ENCODE assay signal across 34 cellular contexts in genomic region chr12:123506843-123507236, GRCh38.
"Had no signal": no experiment of that assay in that cellular context is flagged by ENCODE, and none has a peak within 500 bp of the region (broad histone marks: within the 10 kb centered on the region; RNA-seq: fewer than 3 reads in every experiment).

No MANE protein-coding gene starts in this region.

- H3K9me3 Mint-ChIP-seq: activated B cell treated with CpG ODN at 0.5 μM for 24 hours; activated CD8-positive, alpha-beta T cell treated with anti-CD3 and anti-CD28 coated beads for 36 hours; activated naive CD4-positive, alpha-beta T cell treated with anti-CD3 and anti-CD28 coated beads for 36 hours; activated naive CD4-positive, alpha-beta T cell treated with anti-CD3 and anti-CD28 coated beads, Interleukin-2, amount 50 U/mL, for 24 hours; activated naive CD8-positive, alpha-beta T cell treated with anti-CD3 and anti-CD28 coated beads for 36 hours; activated naive CD8-positive, alpha-beta T cell treated with anti-CD3 and anti-CD28 coated beads, Interleukin-2, amount 50 U/mL, for 24 hours; activated T-cell treated with anti-CD3 and anti-CD28 coated beads, Interleukin-2, amount 50 U/mL, for 4 hours; activated T-helper 17 cell treated with anti-CD3 and anti-CD28 coated beads, Interleukin-2, amount 50 U/mL, for 72 hours; endodermal cell; T-helper 2 cell treated with Interferon-gamma antibody and Interleukin-4, amounts not matched to agents 5 μg/mL and 100 μg/mL, for 36 hours had no signal

- H3K4me3 Mint-ChIP-seq: activated B cell treated with CpG ODN at 0.5 μM for 24 hours; activated CD8-positive, alpha-beta T cell treated with anti-CD3 and anti-CD28 coated beads for 36 hours; activated naive CD4-positive, alpha-beta T cell treated with anti-CD3 and anti-CD28 coated beads for 36 hours; activated naive CD4-positive, alpha-beta T cell treated with anti-CD3 and anti-CD28 coated beads, Interleukin-2, amount 50 U/mL, for 24 hours; activated naive CD8-positive, alpha-beta T cell treated with anti-CD3 and anti-CD28 coated beads for 36 hours; activated naive CD8-positive, alpha-beta T cell treated with anti-CD3 and anti-CD28 coated beads, Interleukin-2, amount 50 U/mL, for 24 hours; activated T-cell treated with anti-CD3 and anti-CD28 coated beads, Interleukin-2, amount 50 U/mL, for 4 hours; activated T-helper 17 cell treated with anti-CD3 and anti-CD28 coated beads, Interleukin-2, amount 50 U/mL, for 72 hours; brain; endodermal cell; T-helper 17 cell; T-helper 2 cell treated with Interferon-gamma antibody and Interleukin-4, amounts not matched to agents 5 μg/mL and 100 μg/mL, for 36 hours had no signal

- H3K4me1 ChIP-seq: adrenal gland, ascending aorta, breast epithelium, colonic mucosa, foreskin keratinocyte had no signal

- DNase-seq: activated B cell treated with CpG ODN at 0.5 μM for 24 hours; activated CD4-positive, alpha-beta T cell treated with anti-CD3 and anti-CD28 coated beads for 48 hours; activated CD4-positive, alpha-beta T cell treated with anti-CD3 and anti-CD28 coated beads, Interleukin-2, amount 50 U/mL, for 1 hour; activated CD4-positive, alpha-beta T cell treated with anti-CD3 and anti-CD28 coated beads, Interleukin-2, amount 50 U/mL, for 48 hours; activated CD8-positive, alpha-beta memory T cell treated with anti-CD3 and anti-CD28 coated beads for 24 hours; activated CD8-positive, alpha-beta T cell treated with anti-CD3 and anti-CD28 coated beads for 36 hours; activated effector memory CD4-positive, alpha-beta T cell treated with Interleukin-2 at 50 U/mL for 16 hours; activated naive CD4-positive, alpha-beta T cell treated with anti-CD3 and anti-CD28 coated beads for 36 hours; activated naive CD8-positive, alpha-beta T cell treated with anti-CD3 and anti-CD28 coated beads for 36 hours; activated naive CD8-positive, alpha-beta T cell treated with anti-CD3 and anti-CD28 coated beads, Interleukin-2, amount 50 U/mL, for 24 hours; activated T-cell treated with anti-CD3 and anti-CD28 coated beads, Interleukin-2, amount 50 U/mL, for 4 hours; adrenal gland; amygdala; central memory CD4-positive, alpha-beta T cell; cerebellar nuclear complex; colonic mucosa; effector memory CD4-positive, alpha-beta T cell; endodermal cell; erythroblast; foreskin keratinocyte; gastrocnemius medialis; glutamatergic neuron; heart left ventricle; T-helper 17 cell; T1000; WERI-Rb-1 had no signal

- H3K36me3 Mint-ChIP-seq: activated naive CD4-positive, alpha-beta T cell treated with anti-CD3 and anti-CD28 coated beads, Interleukin-2, amount 50 U/mL, for 24 hours; activated naive CD8-positive, alpha-beta T cell treated with anti-CD3 and anti-CD28 coated beads for 36 hours had no signal

- H3K4me1 Mint-ChIP-seq: activated B cell treated with CpG ODN at 0.5 μM for 24 hours; activated naive CD8-positive, alpha-beta T cell treated with anti-CD3 and anti-CD28 coated beads for 36 hours; activated naive CD8-positive, alpha-beta T cell treated with anti-CD3 and anti-CD28 coated beads, Interleukin-2, amount 50 U/mL, for 24 hours; activated T-helper 17 cell treated with anti-CD3 and anti-CD28 coated beads, Interleukin-2, amount 50 U/mL, for 72 hours; endodermal cell had no signal

- H3K27ac Mint-ChIP-seq: activated B cell treated with CpG ODN at 0.5 μM for 24 hours; activated CD8-positive, alpha-beta T cell treated with anti-CD3 and anti-CD28 coated beads for 36 hours; activated naive CD4-positive, alpha-beta T cell treated with anti-CD3 and anti-CD28 coated beads for 36 hours; activated naive CD4-positive, alpha-beta T cell treated with anti-CD3 and anti-CD28 coated beads, Interleukin-2, amount 50 U/mL, for 24 hours; activated naive CD8-positive, alpha-beta T cell treated with anti-CD3 and anti-CD28 coated beads for 36 hours; activated naive CD8-positive, alpha-beta T cell treated with anti-CD3 and anti-CD28 coated beads, Interleukin-2, amount 50 U/mL, for 24 hours; activated T-helper 17 cell treated with anti-CD3 and anti-CD28 coated beads, Interleukin-2, amount 50 U/mL, for 72 hours; brain; endodermal cell; T-helper 17 cell; T-helper 2 cell treated with Interferon-gamma antibody and Interleukin-4, amounts not matched to agents 5 μg/mL and 100 μg/mL, for 36 hours had no signal

- H3K9me3 ChIP-seq: adrenal gland, ascending aorta, breast epithelium, colonic mucosa, esophagus muscularis mucosa, gastrocnemius medialis, heart left ventricle had no signal

- H3K27ac ChIP-seq: adrenal gland, ascending aorta, breast epithelium, cardiac muscle cell, colonic mucosa, esophagus muscularis mucosa, foreskin keratinocyte, gastrocnemius medialis, heart left ventricle, WERI-Rb-1 had no signal

- H3K4me3 ChIP-seq: adrenal gland, ascending aorta, breast epithelium, cardiac muscle cell, colonic mucosa, esophagus muscularis mucosa, gastrocnemius medialis, heart left ventricle had no signal

- H3K27me3 Mint-ChIP-seq: activated CD8-positive, alpha-beta T cell treated with anti-CD3 and anti-CD28 coated beads for 36 hours; activated naive CD4-positive, alpha-beta T cell treated with anti-CD3 and anti-CD28 coated beads, Interleukin-2, amount 50 U/mL, for 24 hours; activated naive CD8-positive, alpha-beta T cell treated with anti-CD3 and anti-CD28 coated beads for 36 hours; activated naive CD8-positive, alpha-beta T cell treated with anti-CD3 and anti-CD28 coated beads, Interleukin-2, amount 50 U/mL, for 24 hours; activated T-helper 17 cell treated with anti-CD3 and anti-CD28 coated beads, Interleukin-2, amount 50 U/mL, for 72 hours; brain; T-helper 17 cell had no signal

- H3K27me3 ChIP-seq: adrenal gland, ascending aorta, breast epithelium, cardiac muscle cell, colonic mucosa, esophagus muscularis mucosa, foreskin keratinocyte, gastrocnemius medialis, heart left ventricle had no signal

- H3K36me3 ChIP-seq: adrenal gland, breast epithelium, colonic mucosa, WERI-Rb-1 had no signal
